1 cellular context compared by ENCODE assay signal in the genomic region with DNA sequence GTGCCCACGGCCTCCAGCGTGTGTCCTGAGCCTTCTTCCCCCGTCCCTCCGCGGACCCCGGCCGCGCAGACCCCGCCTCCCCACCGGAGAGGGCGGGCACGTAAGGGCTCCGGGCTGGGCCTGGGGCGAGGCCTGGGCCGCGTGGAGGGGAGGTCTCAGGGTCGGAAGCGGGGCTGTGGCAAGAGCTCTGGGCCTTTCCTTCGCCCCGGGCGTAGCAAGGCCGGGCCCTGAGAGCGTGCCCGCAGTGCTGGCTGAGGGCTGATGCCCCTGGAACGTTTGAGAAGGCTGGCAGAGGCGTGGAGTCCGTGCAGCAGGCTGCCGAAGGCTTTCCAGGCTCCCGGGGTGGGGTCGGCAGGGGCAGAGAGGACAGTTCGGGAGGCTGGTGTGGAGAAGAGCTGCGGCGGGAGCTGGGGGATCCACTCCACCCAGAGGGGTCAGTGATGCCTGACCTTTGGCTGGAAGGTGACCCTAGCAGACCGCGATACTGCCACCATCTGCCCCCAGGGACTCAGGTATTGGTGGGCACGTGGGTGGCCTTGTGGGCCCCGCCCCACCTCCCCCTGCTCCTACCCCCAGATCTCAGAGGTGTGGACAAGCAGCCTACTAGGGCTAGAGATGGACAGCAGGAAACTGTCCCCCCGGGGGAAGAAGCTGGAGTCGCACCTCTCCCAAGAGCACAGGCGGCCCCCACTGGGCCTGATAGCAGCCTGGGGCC.
TF ChIP-seq lines count a peak whose summit lies in the region.

No MANE protein-coding gene starts in this region.

TF ChIP-seq in K562, 482 proteins besides CTCF, POLR2A, EP300 and RAD21:
- peak; percentile 7; the same call in 1 of the 2 replicates for TF ChIP-seq TFAP4 (CRISPR knock-in tag; IDR thresholded peaks at IDR 0.05; ENCODE audit: borderline replicate concordance)
- TF ChIP-seq FIP1L1 (IDR thresholded peaks at IDR 0.05; ENCODE audit: low read depth, low read length, poor library complexity, severe bottlenecking) = peak; percentile 5
- TF ChIP-seq ZNF232 (CRISPR knock-in tag; IDR thresholded peaks at IDR 0.05) = 0 out of 2 replicates have a peak, but pooled peaks have one; percentile 23
- peak; percentile 89 for TF ChIP-seq MGA (IDR thresholded peaks at IDR 0.05)
- TF ChIP-seq PHF8 (IDR thresholded peaks at IDR 0.05; ENCODE audit: borderline replicate concordance, low read length) = peak; percentile 9; the same call in 1 of the 2 replicates
- TF ChIP-seq ZNF224 (CRISPR knock-in tag; IDR thresholded peaks at IDR 0.05) = 0 out of 2 replicates have a peak, but pooled peaks have one; percentile 31
- TF ChIP-seq ZNF79 (CRISPR knock-in tag; IDR thresholded peaks at IDR 0.05; ENCODE audit: low read depth) = no peak
- 0 out of 2 replicates have a peak, but pooled peaks have one; percentile 31 for TF ChIP-seq SUPT5H (IDR thresholded peaks at IDR 0.05)
- TF ChIP-seq, protein P1, sequence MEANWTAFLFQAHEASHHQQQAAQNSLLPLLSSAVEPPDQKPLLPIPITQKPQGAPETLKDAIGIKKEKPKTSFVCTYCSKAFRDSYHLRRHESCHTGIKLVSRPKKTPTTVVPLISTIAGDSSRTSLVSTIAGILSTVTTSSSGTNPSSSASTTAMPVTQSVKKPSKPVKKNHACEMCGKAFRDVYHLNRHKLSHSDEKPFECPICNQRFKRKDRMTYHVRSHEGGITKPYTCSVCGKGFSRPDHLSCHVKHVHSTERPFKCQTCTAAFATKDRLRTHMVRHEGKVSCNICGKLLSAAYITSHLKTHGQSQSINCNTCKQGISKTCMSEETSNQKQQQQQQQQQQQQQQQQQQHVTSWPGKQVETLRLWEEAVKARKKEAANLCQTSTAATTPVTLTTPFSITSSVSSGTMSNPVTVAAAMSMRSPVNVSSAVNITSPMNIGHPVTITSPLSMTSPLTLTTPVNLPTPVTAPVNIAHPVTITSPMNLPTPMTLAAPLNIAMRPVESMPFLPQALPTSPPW (CRISPR knock-in tag; IDR thresholded peaks at IDR 0.05) = 0 out of 2 replicates have a peak, but pooled peaks have one; percentile 18
- peak; percentile 62 for TF ChIP-seq MAX (CRISPR knock-in tag; IDR thresholded peaks at IDR 0.05)
- no peak for TF ChIP-seq ZBTB5 (IDR thresholded peaks at IDR 0.05)
- no peak for TF ChIP-seq JUNB (CRISPR knock-in tag; conservative IDR thresholded peaks at IDR 0.05)
- TF ChIP-seq ETV5 (CRISPR knock-in tag; IDR thresholded peaks at IDR 0.05; ENCODE audit: low read depth) = no peak
- no peak for TF ChIP-seq ZKSCAN1 (IDR thresholded peaks at IDR 0.05; ENCODE audit: low read depth, low read length)
- TF ChIP-seq POLR2G (IDR thresholded peaks at IDR 0.05; ENCODE audit: low read depth, low read length) = peak; percentile 30; the same call in 1 of the 2 replicates
- TF ChIP-seq L3MBTL2 (IDR thresholded peaks at IDR 0.05) = peak; percentile 5; the same call in 1 of the 2 replicates
- no peak for TF ChIP-seq TEAD2 (tag; IDR thresholded peaks at IDR 0.05)
- TF ChIP-seq ZBTB7A (IDR thresholded peaks at IDR 0.05; ENCODE audit: borderline replicate concordance, control insufficient read depth, low read depth, low read length) = peak; percentile 23; the same call in 1 of the 2 replicates
- peak in 1 of 3 experiments; percentile 68; a peak in 1 of 6 replicates for TF ChIP-seq ZBTB11 (CRISPR knock-in tag; IDR thresholded peaks at IDR 0.05)
- no peak for TF ChIP-seq ZNF263 (CRISPR knock-in tag; IDR thresholded peaks at IDR 0.05; ENCODE audit: borderline replicate concordance)
- 0 out of 2 replicates have a peak, but pooled peaks have one; percentile 38 for TF ChIP-seq RBM14 (IDR thresholded peaks at IDR 0.05; ENCODE audit: borderline replicate concordance, insufficient read depth, low read depth, low read length)
- no peak for TF ChIP-seq ZNF384 (IDR thresholded peaks at IDR 0.05; ENCODE audit: low read depth, low read length)
- peak; percentile 74 for TF ChIP-seq RBFOX2 (IDR thresholded peaks at IDR 0.05; ENCODE audit: low read depth, low read length)
- TF ChIP-seq, protein P2, sequence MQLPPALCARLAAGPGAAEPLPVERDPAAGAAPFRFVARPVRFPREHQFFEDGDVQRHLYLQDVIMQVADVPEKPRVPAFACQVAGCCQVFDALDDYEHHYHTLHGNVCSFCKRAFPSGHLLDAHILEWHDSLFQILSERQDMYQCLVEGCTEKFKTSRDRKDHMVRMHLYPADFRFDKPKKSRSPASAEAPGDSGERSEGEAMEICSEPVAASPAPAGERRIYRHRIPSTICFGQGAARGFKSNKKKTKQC (CRISPR knock-in tag; IDR thresholded peaks at IDR 0.05) = 0 out of 2 replicates have a peak, but pooled peaks have one; percentile 56
- TF ChIP-seq SP1 (CRISPR knock-in tag; IDR thresholded peaks at IDR 0.05) = 0 out of 2 replicates have a peak, but pooled peaks have one; percentile 38
- no peak for TF ChIP-seq THRA (IDR thresholded peaks at IDR 0.05)
